13 cellular contexts compared by ENCODE assay signal in genomic region chr11:33729072-33729664, GRCh38. TPM values are rescaled to one million over a fixed set of nuclear protein-coding genes. Genes with fewer than 3 reads are reported as not detected.
"Had no signal": no experiment of that assay in that cellular context is flagged by ENCODE, and none has a peak within 500 bp of the region (broad histone marks: within the 10 kb centered on the region; RNA-seq: fewer than 3 reads in every experiment).

No MANE protein-coding gene starts in this region.

RNA-seq across cellular contexts. Expression of gene C11orf91, which starts 28.5 kb away (rescaled TPM):
- total RNA-seq: cerebellum, esophagus squamous epithelium, fibroblast of villous mesenchyme, frontal cortex, hepatocyte, kidney, omental fat pad, right atrium auricular region, sciatic nerve, urinary bladder had no signal
- polyA plus RNA-seq: heart left ventricle; hepatocyte; naive thymus-derived CD8-positive, alpha-beta T cell; spleen; urinary bladder had no signal
